ENCODE assay signal across 28 cellular contexts in the genomic region with DNA sequence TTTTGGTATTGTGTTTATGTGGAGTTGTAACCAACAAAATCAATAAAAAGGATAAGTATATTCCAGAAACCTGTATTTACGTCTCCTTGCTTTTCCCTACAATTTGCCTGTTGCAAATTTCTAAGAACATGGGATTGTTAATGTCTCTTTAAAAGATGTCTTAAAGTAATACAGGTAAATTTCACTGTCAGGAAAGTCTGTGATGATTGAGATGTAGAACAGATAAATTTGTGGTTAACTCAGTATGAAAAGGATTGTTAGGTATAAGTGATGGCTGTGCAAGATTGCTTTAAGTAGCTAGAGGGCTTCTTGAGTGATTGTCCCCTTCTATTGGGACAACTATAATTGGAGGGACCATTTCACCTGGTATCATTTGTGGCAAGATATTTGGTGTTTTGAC.
"Had no signal": no experiment of that assay in that cellular context is flagged by ENCODE, and none has a peak within 500 bp of the region (broad histone marks: within the 10 kb centered on the region; RNA-seq: fewer than 3 reads in every experiment).

No MANE protein-coding gene starts in this region.

- H3K36me3 ChIP-seq: neural progenitor cell, ovary, right lobe of liver, sigmoid colon, stomach, thoracic aorta, thyroid gland, tibial nerve, upper lobe of left lung, vagina had no signal

- DNase-seq: natural killer cell; occipital lobe; ovary; posterior cingulate gyrus; psoas muscle; right cardiac atrium; right lobe of liver; sigmoid colon; small intestine; stimulated activated CD4-positive, alpha-beta T cell treated with anti-CD3 and anti-CD28 coated beads, Interleukin-15, amount 100 ng/mL, for 24 hours; stimulated activated CD4-positive, alpha-beta T cell treated with anti-CD3 and anti-CD28 coated beads, Interleukin-2, amount 100 ng/mL, for 24 hours; stimulated activated CD4-positive, alpha-beta T cell treated with anti-CD3 and anti-CD28 coated beads, Interleukin-2, amount 100 ng/mL, for 48 hours; stimulated activated CD4-positive, alpha-beta T cell treated with anti-CD3 and anti-CD28 coated beads, Interleukin-4, amount 100 ng/mL, for 24 hours; stimulated activated naive B cell treated with anti-CD40 and anti-IgM and Interleukin-4, amounts not matched to agents 10 μg/mL and 1 μg/mL and 100 μg/mL, for 72 hours; stimulated activated naive CD4-positive, alpha-beta T cell treated with Interleukin-2 at 50 U/mL for 16 hours; stomach; thyroid gland; trophoblast cell; upper lobe of left lung had no signal

- H3K9me3 Mint-ChIP-seq: nephron; neural progenitor cell; stimulated activated effector memory CD8-positive, alpha-beta T cell treated with anti-CD3 and anti-CD28 coated beads, Interleukin-12 subunit alpha, Interleukin-12 subunit beta, amount 100 ng/mL, for 72 hours; stimulated activated naive B cell treated with anti-CD40 and anti-IgM and Interleukin-4, amounts not matched to agents 10 μg/mL and 1 μg/mL and 100 μg/mL, for 72 hours had no signal

- H3K4me2 ChIP-seq: neural progenitor cell had no signal

- H3K4me3 Mint-ChIP-seq: natural killer cell; nephron; neural progenitor cell; stimulated activated effector memory CD8-positive, alpha-beta T cell treated with anti-CD3 and anti-CD28 coated beads, Interleukin-12 subunit alpha, Interleukin-12 subunit beta, amount 100 ng/mL, for 72 hours; stimulated activated naive B cell treated with anti-CD40 and anti-IgM and Interleukin-4, amounts not matched to agents 10 μg/mL and 1 μg/mL and 100 μg/mL, for 72 hours; stimulated activated naive CD8-positive, alpha-beta T cell treated with anti-CD3 and anti-CD28 coated beads, Interleukin-15, Interleukin-2, amounts not matched to agents 100 ng/mL and 50 ng/mL, for 24 hours had no signal

- H3K9me3 ChIP-seq: ovary, psoas muscle, right lobe of liver, sigmoid colon, stomach, thoracic aorta, thyroid gland, tibial nerve, upper lobe of left lung, vagina had no signal

- H3K27ac Mint-ChIP-seq: natural killer cell; neural progenitor cell; progenitor cell of endocrine pancreas; stimulated activated effector memory CD8-positive, alpha-beta T cell treated with anti-CD3 and anti-CD28 coated beads, Interleukin-12 subunit alpha, Interleukin-12 subunit beta, amount 100 ng/mL, for 72 hours; stimulated activated naive B cell treated with anti-CD40 and anti-IgM and Interleukin-4, amounts not matched to agents 10 μg/mL and 1 μg/mL and 100 μg/mL, for 72 hours; stimulated activated naive CD8-positive, alpha-beta T cell treated with anti-CD3 and anti-CD28 coated beads, Interleukin-15, Interleukin-2, amounts not matched to agents 100 ng/mL and 50 ng/mL, for 24 hours had no signal

- H3K36me3 Mint-ChIP-seq: natural killer cell; stimulated activated effector memory CD8-positive, alpha-beta T cell treated with anti-CD3 and anti-CD28 coated beads, Interleukin-12 subunit alpha, Interleukin-12 subunit beta, amount 100 ng/mL, for 72 hours had no signal

- H3K27ac ChIP-seq: neural progenitor cell, ovary, parathyroid adenoma, psoas muscle, right lobe of liver, sigmoid colon, stomach, thoracic aorta, thyroid gland, tibial nerve, upper lobe of left lung, vagina had no signal

- H2AFZ ChIP-seq: neural progenitor cell, parathyroid adenoma had no signal

- H3K4me3 ChIP-seq: neural progenitor cell, ovary, psoas muscle, right lobe of liver, sigmoid colon, stomach, thoracic aorta, thyroid gland, tibial nerve, upper lobe of left lung, vagina had no signal

- H3K4me1 Mint-ChIP-seq: natural killer cell; stimulated activated effector memory CD8-positive, alpha-beta T cell treated with anti-CD3 and anti-CD28 coated beads, Interleukin-12 subunit alpha, Interleukin-12 subunit beta, amount 100 ng/mL, for 72 hours had no signal

- ATAC-seq: natural killer cell; psoas muscle; right cardiac atrium; right lobe of liver; stimulated activated effector memory CD8-positive, alpha-beta T cell treated with anti-CD3 and anti-CD28 coated beads, Interleukin-12 subunit alpha, Interleukin-12 subunit beta, amount 100 ng/mL, for 72 hours; stimulated activated naive B cell treated with anti-CD40 and anti-IgM and Interleukin-4, amounts not matched to agents 10 μg/mL and 1 μg/mL and 100 μg/mL, for 72 hours had no signal

- H3K27me3 ChIP-seq: neural progenitor cell, ovary, right lobe of liver, sigmoid colon, thyroid gland, tibial nerve, upper lobe of left lung, vagina had no signal

- H3K9ac ChIP-seq: neural progenitor cell, parathyroid adenoma had no signal
